10 cellular contexts compared by ENCODE assay signal in the genomic region with DNA sequence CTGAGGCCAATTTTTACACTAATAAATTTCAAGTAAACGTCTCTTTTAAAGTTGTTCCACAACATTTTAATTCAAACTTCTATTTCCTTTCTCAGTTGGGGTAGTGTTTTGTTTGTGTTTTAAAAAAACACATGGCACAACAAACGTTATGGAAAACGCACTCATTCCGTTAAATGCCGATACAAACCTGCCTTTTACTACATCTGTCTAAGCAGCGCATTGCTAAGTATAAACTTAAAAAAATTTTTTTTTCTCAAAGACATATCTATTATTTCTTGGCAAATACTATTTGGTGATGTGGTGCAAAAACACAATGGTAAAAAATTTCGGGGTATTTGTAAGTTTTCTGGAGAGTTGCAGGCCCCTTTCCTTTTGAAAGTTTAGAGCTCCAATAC. TPM values are rescaled to one million over a fixed set of nuclear protein-coding genes. Genes with fewer than 3 reads are reported as not detected.
DNase-seq lines count a peak whose midpoint lies in the region; ATAC-seq and TF ChIP-seq lines count a peak whose summit lies in the region.
"Had no signal": no experiment of that assay in that cellular context is flagged by ENCODE, and none has a peak within 500 bp of the region (broad histone marks: within the 10 kb centered on the region; RNA-seq: fewer than 3 reads in every experiment).

No MANE protein-coding gene starts in this region.

- peak overlapping the region; percentile 89 for H3K4me2 ChIP-seq in GM23338

- H3K4me1 Mint-ChIP-seq in GM23338: peaks cover 62% of the 10 kb centered on the region

- no peak overlapping the region for H2AFZ ChIP-seq in GM23338

- H3K36me3 ChIP-seq in GM23338 (ENCODE audit: insufficient read depth) (no peaks in the 10 kb centered on the region), adipocyte (ENCODE audit: control insufficient read depth, insufficient read depth, low read length, severe bottlenecking) (no peaks in the 10 kb centered on the region)

- peak overlapping the region; percentile 98 for H3K9ac ChIP-seq in adipocyte (ENCODE audit: low read length)

- H3F3A ChIP-seq in GM23338 (replicated peaks; ENCODE audit: low read depth): peaks cover 9% of the 10 kb centered on the region; the same call in 1 of the 2 replicates

- ATAC-seq in GM23338 (no peak), HG02840 (IDR thresholded peaks at IDR 0.05; ENCODE audit: low FRiP score, unreplicated experiment) (no peak)

- in situ Hi-C loops in KBM-7 (cut with MboI; ENCODE audit: low pct_unique_long_range_greater_than_20kb, low sequenced_read_pairs): no loop called here

- peak overlapping the region; percentile 60 for H3K4me3 ChIP-seq in GM23338
- peak overlapping the region; percentile 91 for H3K4me3 ChIP-seq in adipocyte (ENCODE audit: low read length)
- H3K4me3 ChIP-seq in iPS-11a (ENCODE audit: low read depth, low read length): peak overlapping the region; percentile 8
- peak overlapping the region in 3 of 7 experiments; percentile 57 to 74 (median 65) for H3K4me3 ChIP-seq in skin epidermis
- H3K4me3 ChIP-seq: lung had no signal

- H3K79me2 ChIP-seq in GM23338 (replicated peaks; ENCODE audit: insufficient read depth): no peaks in the 10 kb centered on the region

- H3K27ac Mint-ChIP-seq in GM23338: no peak overlapping the region; the same call in none of the 2 replicates

- H3K4me3 Mint-ChIP-seq in GM23338: peak overlapping the region; percentile 85

- peaks cover 20% of the 10 kb centered on the region for H3K27me3 ChIP-seq in GM23338 (ENCODE audit: insufficient read depth)
- H3K27me3 ChIP-seq in adipocyte (replicated peaks; ENCODE audit: control insufficient read depth, insufficient read depth, low read length): no peaks in the 10 kb centered on the region

- no peaks in the 10 kb centered on the region for H3K9me2 ChIP-seq in GM23338 (ENCODE audit: insufficient read depth)

- no peak for TF ChIP-seq CTCF in GM23338 (conservative IDR thresholded peaks at IDR 0.05; ENCODE audit: low read depth in 2 of 2)

- H3K9me3 Mint-ChIP-seq in GM23338: no peaks in the 10 kb centered on the region; the same call in 2 of the 3 replicates

- peaks cover 51% of the 10 kb centered on the region for H3K4me1 ChIP-seq in GM23338 (ENCODE audit: insufficient read depth)
- H3K4me1 ChIP-seq in adipocyte (ENCODE audit: control insufficient read depth, insufficient read depth, low read length): peaks cover 28% of the 10 kb centered on the region

- H3K9me3 ChIP-seq in adipocyte (ENCODE audit: control insufficient read depth, low read length): no peaks in the 10 kb centered on the region

- DNase-seq in GM23338 (ENCODE audit: low spot score) (no peak), adipocyte (ENCODE audit: low read depth) (no peak), KBM-7 (no peak), NCI-H510A (lab: John Stamatoyannopoulos, UW) (no peak), middle frontal gyrus (ENCODE audit: extremely low spot score, low spot score) (no peak)
- DNase-seq: cerebellar nuclear complex had no signal

- no peaks in the 10 kb centered on the region; the same call in 2 of the 3 replicates for H3K36me3 Mint-ChIP-seq in GM23338 (ENCODE audit: low read depth)

- H3K27ac ChIP-seq in GM23338 (ENCODE audit: low read depth) (peak overlapping the region; percentile 98), skin epidermis (peak overlapping the region in 20 of 21 experiments; percentile 94 to 100 (median 98))

- H4K20me1 ChIP-seq in GM23338 (replicated peaks; ENCODE audit: insufficient read depth): no peaks in the 10 kb centered on the region

- H3K27me3 Mint-ChIP-seq in GM23338 (ENCODE audit: insufficient read depth, low read depth, poor library complexity): peaks cover 36% of the 10 kb centered on the region

TF ChIP-seq in GM23338, 12 proteins besides CTCF, POLR2A, EP300 and RAD21:
- no peak for TF ChIP-seq ZNF114 (CRISPR knock-in tag; IDR thresholded peaks at IDR 0.05)
- TF ChIP-seq EZH2 (IDR thresholded peaks at IDR 0.05; ENCODE audit: low read depth, unreplicated experiment): no peak
- no peak for TF ChIP-seq CREB1 (CRISPR knock-in tag; IDR thresholded peaks at IDR 0.05; ENCODE audit: low read depth)
- no peak for TF ChIP-seq STAT1 (IDR thresholded peaks at IDR 0.05; ENCODE audit: unreplicated experiment)
- TF ChIP-seq NANOG (IDR thresholded peaks at IDR 0.05; ENCODE audit: borderline replicate concordance): no peak
- TF ChIP-seq, protein P1, sequence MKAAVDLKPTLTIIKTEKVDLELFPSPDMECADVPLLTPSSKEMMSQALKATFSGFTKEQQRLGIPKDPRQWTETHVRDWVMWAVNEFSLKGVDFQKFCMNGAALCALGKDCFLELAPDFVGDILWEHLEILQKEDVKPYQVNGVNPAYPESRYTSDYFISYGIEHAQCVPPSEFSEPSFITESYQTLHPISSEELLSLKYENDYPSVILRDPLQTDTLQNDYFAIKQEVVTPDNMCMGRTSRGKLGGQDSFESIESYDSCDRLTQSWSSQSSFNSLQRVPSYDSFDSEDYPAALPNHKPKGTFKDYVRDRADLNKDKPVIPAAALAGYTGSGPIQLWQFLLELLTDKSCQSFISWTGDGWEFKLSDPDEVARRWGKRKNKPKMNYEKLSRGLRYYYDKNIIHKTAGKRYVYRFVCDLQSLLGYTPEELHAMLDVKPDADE (IDR thresholded peaks at IDR 0.05): no peak

RNA-seq across cellular contexts. Expression of a gene that starts 1.4 kb away (rescaled TPM):
- 2.3 and 3.5 TPM in 2 replicates for total RNA-seq in GM23338 (2014; rRNA removed; shearing (Covaris generic))
- polyA plus RNA-seq in GM23338 (2016; fragmentation: Nextera tagmentation; extraction: Ambion mirVana): 0.94 and 1.5 TPM in 2 replicates

RNA-seq across cellular contexts. Expression of a gene that starts 9.9 kb away (rescaled TPM):
- 54.1 and 55.4 TPM in 2 replicates for total RNA-seq in GM23338 (2014; rRNA removed; shearing (Covaris generic))
- 26.1 and 28.8 TPM in 2 replicates for polyA plus RNA-seq in GM23338 (2016; fragmentation: Nextera tagmentation; extraction: Ambion mirVana)
